In the genomic region with DNA sequence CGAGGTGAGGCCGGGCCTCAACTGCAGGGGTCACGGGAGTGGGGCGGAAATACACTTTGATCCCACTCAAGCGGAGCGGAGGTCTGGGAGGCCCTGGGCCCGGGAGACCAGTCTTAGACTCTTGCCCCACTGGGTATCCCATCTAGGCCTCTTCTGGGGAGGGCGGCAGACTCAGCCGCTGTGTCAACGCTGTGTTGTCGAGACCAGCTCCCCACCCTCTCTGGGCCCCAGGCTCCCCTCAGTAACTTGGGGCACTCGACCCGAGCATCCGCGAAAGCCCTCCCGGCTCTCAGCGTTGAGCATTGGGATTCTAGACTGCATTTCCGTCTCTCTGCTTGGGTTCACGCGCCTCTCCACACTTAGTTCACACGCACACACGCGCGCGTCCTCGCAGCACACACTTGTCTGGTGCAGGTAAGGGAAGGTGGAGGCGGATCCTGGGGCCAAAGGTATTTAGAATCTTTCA, we compare ENCODE assay signal across 14 cellular contexts. TPM values are rescaled to one million over a fixed set of nuclear protein-coding genes. Genes with fewer than 3 reads are reported as not detected.
DNase-seq lines count a peak whose midpoint lies in the region; ATAC-seq and TF ChIP-seq lines count a peak whose summit lies in the region.
"Had no signal": no experiment of that assay in that cellular context is flagged by ENCODE, and none has a peak within 500 bp of the region (broad histone marks: within the 10 kb centered on the region; RNA-seq: fewer than 3 reads in every experiment).

No MANE protein-coding gene starts in this region.

- H4K8ac ChIP-seq in neuronal stem cell (ENCODE audit: low read depth, low read length) = no peak overlapping the region

- H3K27me3 Mint-ChIP-seq in IgD-negative memory B cell (peaks cover 65% of the 10 kb centered on the region), endothelial cell (ENCODE audit: unreplicated experiment) (peaks cover 15% of the 10 kb centered on the region)

- H2AFZ ChIP-seq in neuronal stem cell (ENCODE audit: low read length) = peak overlapping the region; percentile 82

- no peak overlapping the region for H2BK5ac ChIP-seq in neuronal stem cell (ENCODE audit: low read length)

- H3K4me3 Mint-ChIP-seq in IgD-negative memory B cell (peak overlapping the region; percentile 23 to 83 (median 70)), endothelial cell (ENCODE audit: unreplicated experiment) (peak overlapping the region; percentile 65)

- no peak overlapping the region for H3K4ac ChIP-seq in neuronal stem cell (ENCODE audit: low read length)

- peaks cover 17 to 25% (median 18%) of the 10 kb centered on the region in 3 donors for H3K4me1 Mint-ChIP-seq in IgD-negative memory B cell
- peaks cover 20% of the 10 kb centered on the region for H3K4me1 Mint-ChIP-seq in endothelial cell (ENCODE audit: unreplicated experiment)

- H3K9me3 Mint-ChIP-seq in IgD-negative memory B cell (peaks cover 2 to 6% (median 3%) of the 10 kb centered on the region in 3 donors), endothelial cell (ENCODE audit: unreplicated experiment) (no peaks in the 10 kb centered on the region)

- H4K91ac ChIP-seq in neuronal stem cell (ENCODE audit: low read depth, low read length, poor library complexity) = no peak overlapping the region

- peak overlapping the region; percentile 78 for H3K14ac ChIP-seq in neuronal stem cell (ENCODE audit: low read length)

- H3K36me3 Mint-ChIP-seq in IgD-negative memory B cell (peaks cover 6% of the 10 kb centered on the region), endothelial cell (ENCODE audit: low read depth, unreplicated experiment) (peaks cover 9% of the 10 kb centered on the region)

- H3K4me2 ChIP-seq in neuronal stem cell (ENCODE audit: insufficient read depth, low read length, poor library complexity, severe bottlenecking) = no peak overlapping the region

- H3K36me3 ChIP-seq in neuronal stem cell (replicated peaks in 1 of 2; ENCODE audit: control insufficient read depth in 2 of 2, insufficient read depth in 2 of 2, low read length in 2 of 2) = peaks cover 0 to 18% of the 10 kb centered on the region in 2 donors

- no peak overlapping the region for H3K18ac ChIP-seq in neuronal stem cell (ENCODE audit: low read length)

- peaks cover 67 to 86% (median 72%) of the 10 kb centered on the region in 3 experiments for H3K27me3 ChIP-seq in neuronal stem cell (ENCODE audit: control insufficient read depth in 3 of 3, insufficient read depth in 3 of 3, low read depth in 1 of 3, low read length in 3 of 3)

- H3K23ac ChIP-seq in neuronal stem cell (ENCODE audit: low read depth, low read length, poor library complexity) = peak overlapping the region; percentile 60

- TF ChIP-seq CTCF in GM10266 (IDR thresholded peaks at IDR 0.05; ENCODE audit: control insufficient read depth, insufficient read depth, low read depth, missing control alignments) = no peak
- no peak for TF ChIP-seq CTCF in endothelial cell (IDR thresholded peaks at IDR 0.05; ENCODE audit: unreplicated experiment)

- WGBS in neuronal stem cell (ENCODE audit: extremely low coverage in 2 of 2, insufficient read length in 2 of 2, insufficient replicate concordance in 1 of 2), 2 donors = no CpG with 5 or more reads among the region's 27 CpGs

- DNase-seq in GM10266 (ENCODE audit: extremely low spot score) = peak; percentile 31
- no peak for DNase-seq in endothelial cell (ENCODE audit: low spot score)
- no peak for DNase-seq in neuronal stem cell (ENCODE audit: low spot score)
- no peak for DNase-seq in activated gamma-delta T cell (lab: John Stamatoyannopoulos, UW)
- DNase-seq in globus pallidus (ENCODE audit: low spot score) = no peak
- DNase-seq: DMS79 treated with DMSO at 0.1 percent for 48 hours, NCI-H1048, SHP77 treated with DMSO at 0.1 percent for 48 hours had no signal

- ATAC-seq in HG02610 (IDR thresholded peaks at IDR 0.05; ENCODE audit: unreplicated experiment) (no peak), GM21447 (IDR thresholded peaks at IDR 0.05; ENCODE audit: unreplicated experiment) (no peak)
- ATAC-seq: HCT116 had no signal

- H2BK120ac ChIP-seq in neuronal stem cell (ENCODE audit: low read depth, low read length) = no peak overlapping the region

- peaks cover 2% of the 10 kb centered on the region for H3K79me1 ChIP-seq in neuronal stem cell (ENCODE audit: low read depth, low read length)

- no peak overlapping the region for H2AK5ac ChIP-seq in neuronal stem cell (ENCODE audit: low read depth, low read length)

- H3K9ac ChIP-seq in neuronal stem cell (ENCODE audit: low read depth, low read length, poor library complexity) = no peak overlapping the region

- H3K27ac Mint-ChIP-seq in IgD-negative memory B cell (peak overlapping the region; percentile 76 to 95 (median 92)), endothelial cell (ENCODE audit: unreplicated experiment) (no peak overlapping the region)

- peaks cover 2 to 51% of the 10 kb centered on the region in 2 donors for H3K9me3 ChIP-seq in neuronal stem cell (replicated peaks in 1 of 2; ENCODE audit: control insufficient read depth in 2 of 2, insufficient read depth in 1 of 2, low read depth in 1 of 2, low read length in 2 of 2)

- peaks cover 2 to 10% of the 10 kb centered on the region in 2 donors for H3K4me1 ChIP-seq in neuronal stem cell (ENCODE audit: control insufficient read depth in 2 of 2, insufficient read depth in 1 of 2, low read depth in 1 of 2, low read length in 2 of 2)

- no peak overlapping the region for H2BK12ac ChIP-seq in neuronal stem cell (ENCODE audit: low read length)

- H3K4me3 ChIP-seq in neuronal stem cell (ENCODE audit: low read length in 2 of 2) = peak overlapping the region in 1 of 2 donors; percentile 52
- H3K4me3 ChIP-seq: skin epidermis had no signal

- H3K27ac ChIP-seq in neuronal stem cell (replicated peaks; ENCODE audit: low read length) = no peak overlapping the region
- H3K27ac ChIP-seq: skin epidermis had no signal

- no peak overlapping the region for H2BK15ac ChIP-seq in neuronal stem cell (ENCODE audit: low read length)

RNA-seq across cellular contexts. Expression of gene NKX3-2, which starts 1.7 kb away (rescaled TPM):
- polyA plus RNA-seq in IgD-negative memory B cell = not detected
- 4.5 TPM for total RNA-seq in endothelial cell (ENCODE audit: unreplicated experiment)
- polyA plus RNA-seq in neuronal stem cell (2013, experiment 1 of 2) = 0.04 TPM
- 0.04 TPM for polyA plus RNA-seq in neuronal stem cell (2013, experiment 2 of 2)
- total RNA-seq: liver had no signal
- polyA plus RNA-seq: liver had no signal

RNA-seq across cellular contexts. Expression of gene RAB28, which starts 58.5 kb away (rescaled TPM):
- polyA plus RNA-seq in IgD-negative memory B cell = 12.1 TPM
- total RNA-seq in endothelial cell (ENCODE audit: unreplicated experiment) = 17.5 TPM
- polyA plus RNA-seq in neuronal stem cell (2013, experiment 1 of 2) = 46.0 TPM
- 47.0 TPM for polyA plus RNA-seq in neuronal stem cell (2013, experiment 2 of 2)
